8 cellular contexts compared by ENCODE assay signal in the genomic region with DNA sequence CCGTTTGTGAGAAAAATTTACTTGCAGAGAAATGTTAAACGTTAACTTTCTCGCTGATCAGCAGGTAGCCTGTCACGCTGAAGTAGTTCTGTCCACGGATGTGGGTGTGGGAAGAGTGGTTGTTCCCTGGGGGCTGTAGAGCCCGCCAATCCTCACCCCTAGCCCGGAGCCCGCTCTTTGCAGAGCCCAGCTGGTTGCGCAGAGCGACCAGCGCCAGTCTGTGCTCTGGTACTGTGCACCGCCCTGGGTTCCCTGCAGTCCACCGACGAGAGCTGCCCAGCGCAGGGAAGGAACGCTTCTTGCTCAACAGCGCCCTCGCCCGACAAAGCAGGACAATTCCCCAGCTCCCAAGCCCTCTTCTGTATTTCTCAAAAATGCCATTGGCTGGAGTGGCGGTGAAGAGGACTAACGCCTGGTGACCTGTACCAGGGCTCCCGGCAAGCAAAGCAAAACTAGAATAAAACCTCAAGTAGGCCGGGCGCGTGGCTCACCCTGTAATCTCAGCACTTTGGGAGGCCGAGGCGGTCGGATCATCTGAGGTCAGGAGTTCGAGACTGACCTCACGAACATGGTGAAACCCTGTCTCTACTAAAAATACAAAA. TPM values are rescaled to one million over a fixed set of nuclear protein-coding genes. Genes with fewer than 3 reads are reported as not detected.
A peak's percentile ranks its signal among the peaks of the same experiment; 100 is the strongest.
DNase-seq lines count a peak whose midpoint lies in the region; ATAC-seq and TF ChIP-seq lines count a peak whose summit lies in the region.

No MANE protein-coding gene starts in this region.

- no peaks in the 10 kb centered on the region for H3K36me3 ChIP-seq in DND-41 (ENCODE audit: insufficient read depth, low read length)
- no peaks in the 10 kb centered on the region for H3K36me3 ChIP-seq in GM23248 (ENCODE audit: low read depth)
- no peaks in the 10 kb centered on the region for H3K36me3 ChIP-seq in neural progenitor cell
- no peaks in the 10 kb centered on the region for H3K36me3 ChIP-seq in stomach smooth muscle (ENCODE audit: control insufficient read depth in 2 of 2, insufficient read depth in 2 of 2, low read length in 2 of 2)

- no peaks in the 10 kb centered on the region for H3K27me3 ChIP-seq in DND-41 (ENCODE audit: insufficient read depth, low read length, poor library complexity)
- H3K27me3 ChIP-seq in GM23248 (replicated peaks; ENCODE audit: insufficient read depth), result no peaks in the 10 kb centered on the region
- H3K27me3 ChIP-seq in neural progenitor cell, result peaks cover 49% of the 10 kb centered on the region
- H3K27me3 ChIP-seq in stomach smooth muscle (ENCODE audit: control insufficient read depth in 1 of 2, insufficient read depth in 2 of 2, low read length in 2 of 2), result peaks cover 38 to 62% of the 10 kb centered on the region in 2 donors

- H3K4me2 ChIP-seq in DND-41 (ENCODE audit: insufficient read depth, low read length), result peak overlapping the region; percentile 64
- H3K4me2 ChIP-seq in GM23248 (ENCODE audit: unreplicated experiment), result peak overlapping the region; percentile 72
- H3K4me2 ChIP-seq in neural progenitor cell, result peak overlapping the region; percentile 54

- peaks cover 13% of the 10 kb centered on the region for H3K4me1 Mint-ChIP-seq in activated T-helper 2 cell treated with anti-CD3 and anti-CD28 coated beads, Interferon-gamma antibody, Interleukin-2, Interleukin-4, amounts not matched to agents 10 μg/mL and 5 μg/mL and 100 μg/mL, durations not matched to agents 14 hours and 24 hours and 36 hours (ENCODE audit: low read depth)
- H3K4me1 Mint-ChIP-seq in neural progenitor cell, result peaks cover 24% of the 10 kb centered on the region

- H3K79me2 ChIP-seq in DND-41 (ENCODE audit: insufficient read depth, low read length) (no peaks in the 10 kb centered on the region), GM23248 (ENCODE audit: insufficient read depth) (no peaks in the 10 kb centered on the region), neural progenitor cell (ENCODE audit: low read depth) (no peaks in the 10 kb centered on the region)

- peak; percentile 81 for DNase-seq in DND-41
- peak; percentile 88 for DNase-seq in GM23248
- peak; percentile 64 for DNase-seq in LNCaP clone FGC (ENCODE audit: low read depth)
- DNase-seq in RPMI7951 (ENCODE audit: low read depth), result peak; percentile 73
- peak; percentile 69 for DNase-seq in activated T-helper 2 cell treated with anti-CD3 and anti-CD28 coated beads, Interferon-gamma antibody, Interleukin-2, Interleukin-4, amounts not matched to agents 10 μg/mL and 5 μg/mL and 100 μg/mL, durations not matched to agents 14 hours and 24 hours and 36 hours (ENCODE audit: low spot score)
- peak; percentile 68 for DNase-seq in fibroblast of the conjunctiva (ENCODE audit: low read depth)
- DNase-seq in neural progenitor cell (ENCODE audit: low spot score), result peak; percentile 92

- H3K9me3 Mint-ChIP-seq in activated T-helper 2 cell treated with anti-CD3 and anti-CD28 coated beads, Interferon-gamma antibody, Interleukin-2, Interleukin-4, amounts not matched to agents 10 μg/mL and 5 μg/mL and 100 μg/mL, durations not matched to agents 14 hours and 24 hours and 36 hours, result no peaks in the 10 kb centered on the region
- no peaks in the 10 kb centered on the region for H3K9me3 Mint-ChIP-seq in neural progenitor cell

- intact Hi-C loops in activated T-helper 2 cell treated with anti-CD3 and anti-CD28 coated beads, Interferon-gamma antibody, Interleukin-2, Interleukin-4, amounts not matched to agents 10 μg/mL and 5 μg/mL and 100 μg/mL, durations not matched to agents 14 hours and 24 hours and 36 hours (cut with micrococcal nuclease), result loop anchor here (1.0 to 5.0 kb wide), 2 partner anchors 43 to 71 kb away; partner anchors contain the start of gene HLCS

- peak; percentile 98 for ATAC-seq in DND-41 (ENCODE audit: insufficient read depth, low read depth)

- H3K4me3 Mint-ChIP-seq in activated T-helper 2 cell treated with anti-CD3 and anti-CD28 coated beads, Interferon-gamma antibody, Interleukin-2, Interleukin-4, amounts not matched to agents 10 μg/mL and 5 μg/mL and 100 μg/mL, durations not matched to agents 14 hours and 24 hours and 36 hours (ENCODE audit: low read depth), result peak overlapping the region; percentile 62
- peak overlapping the region; percentile 16 for H3K4me3 Mint-ChIP-seq in neural progenitor cell

- no peaks in the 10 kb centered on the region for H3K36me3 Mint-ChIP-seq in activated T-helper 2 cell treated with anti-CD3 and anti-CD28 coated beads, Interferon-gamma antibody, Interleukin-2, Interleukin-4, amounts not matched to agents 10 μg/mL and 5 μg/mL and 100 μg/mL, durations not matched to agents 14 hours and 24 hours and 36 hours (ENCODE audit: low read depth)
- H3K36me3 Mint-ChIP-seq in neural progenitor cell, result no peaks in the 10 kb centered on the region

- 25 to 29% methylated on average over 30 of the region's 30 CpGs for WGBS in GM23248 (ENCODE audit: low coverage in 1 of 2, low lambda C conversion rate in 2 of 2, missing lambda C conversion rate in 2 of 2), 2 experiments

- H3K27ac ChIP-seq in DND-41 (ENCODE audit: low read length), result no peak overlapping the region
- H3K27ac ChIP-seq in GM23248, result no peak overlapping the region
- no peak overlapping the region for H3K27ac ChIP-seq in neural progenitor cell
- no peak overlapping the region for H3K27ac ChIP-seq in stomach smooth muscle (ENCODE audit: low read length)

- H3K27ac Mint-ChIP-seq in activated T-helper 2 cell treated with anti-CD3 and anti-CD28 coated beads, Interferon-gamma antibody, Interleukin-2, Interleukin-4, amounts not matched to agents 10 μg/mL and 5 μg/mL and 100 μg/mL, durations not matched to agents 14 hours and 24 hours and 36 hours, result no peak overlapping the region
- no peak overlapping the region for H3K27ac Mint-ChIP-seq in neural progenitor cell

- no peaks in the 10 kb centered on the region for H3K9me2 ChIP-seq in GM23248 (ENCODE audit: insufficient read depth)

- peak overlapping the region; percentile 44 for H3K9ac ChIP-seq in DND-41 (ENCODE audit: low read depth, low read length)
- H3K9ac ChIP-seq in GM23248, result no peak overlapping the region
- no peak overlapping the region for H3K9ac ChIP-seq in neural progenitor cell
- H3K9ac ChIP-seq in stomach smooth muscle (ENCODE audit: low read length in 2 of 2), result no peak overlapping the region

- H4K20me1 ChIP-seq in DND-41 (ENCODE audit: insufficient read depth, low read length) (no peaks in the 10 kb centered on the region), GM23248 (ENCODE audit: insufficient read depth) (no peaks in the 10 kb centered on the region), neural progenitor cell (ENCODE audit: low read depth) (no peaks in the 10 kb centered on the region)

- H3K4me1 ChIP-seq in DND-41 (ENCODE audit: insufficient read depth, low read length) (peaks cover 14% of the 10 kb centered on the region), GM23248 (ENCODE audit: insufficient read depth) (no peaks in the 10 kb centered on the region), neural progenitor cell (peaks cover 9% of the 10 kb centered on the region), stomach smooth muscle (ENCODE audit: control insufficient read depth, insufficient read depth, low read length) (peaks cover 16% of the 10 kb centered on the region)

- H3K9me3 ChIP-seq in DND-41 (ENCODE audit: insufficient read depth, low read length, severe bottlenecking) (no peaks in the 10 kb centered on the region), GM23248 (ENCODE audit: low read depth) (no peaks in the 10 kb centered on the region), neural progenitor cell (ENCODE audit: low read depth) (no peaks in the 10 kb centered on the region), stomach smooth muscle (ENCODE audit: control insufficient read depth in 2 of 2, low read length in 2 of 2) (no peaks in the 10 kb centered on the region)

- H3K4me3 ChIP-seq in DND-41 (ENCODE audit: low read depth in 1 of 2, low read length in 2 of 2) (peak overlapping the region in 1 of 2 experiments; percentile 46; a peak in 2 of 4 replicates), GM23248 (peak overlapping the region; percentile 62), LNCaP clone FGC (ENCODE audit: low read depth, low read length) (0 out of 2 replicates have a peak overlapping the region, but pooled peaks have one; percentile 19), neural progenitor cell (no peak overlapping the region), stomach smooth muscle (ENCODE audit: low read length in 2 of 2) (peak overlapping the region; percentile 60 to 69)

- in situ Hi-C loops in GM23248 (cut with MboI), result no loop called here

- H3K27me3 Mint-ChIP-seq in activated T-helper 2 cell treated with anti-CD3 and anti-CD28 coated beads, Interferon-gamma antibody, Interleukin-2, Interleukin-4, amounts not matched to agents 10 μg/mL and 5 μg/mL and 100 μg/mL, durations not matched to agents 14 hours and 24 hours and 36 hours (ENCODE audit: low read depth), result peaks cover 34% of the 10 kb centered on the region
- peaks cover 21% of the 10 kb centered on the region for H3K27me3 Mint-ChIP-seq in neural progenitor cell (ENCODE audit: insufficient read depth, low read depth)

- H3F3A ChIP-seq in GM23248 (ENCODE audit: insufficient read depth) (0 out of 2 replicates have a peak, but pooled peaks cover 4% of the 10 kb centered on the region), neural progenitor cell (ENCODE audit: low read depth) (peaks cover 36% of the 10 kb centered on the region)

- TF ChIP-seq CTCF in DND-41 (IDR thresholded peaks at IDR 0.05; ENCODE audit: borderline replicate concordance, extremely low read depth, low read length, poor library complexity, severe bottlenecking), result peak; percentile 89
- TF ChIP-seq CTCF in LNCaP clone FGC (IDR thresholded peaks at IDR 0.05; ENCODE audit: control insufficient read depth, extremely low read depth, insufficient read depth), result peak; percentile 87
- TF ChIP-seq CTCF in neural progenitor cell (IDR thresholded peaks at IDR 0.05), result peak; percentile 88

- peak overlapping the region; percentile 80 for H2AFZ ChIP-seq in DND-41 (ENCODE audit: low read depth, low read length)
- H2AFZ ChIP-seq in GM23248, result peak overlapping the region; percentile 71
- peak overlapping the region; percentile 58 for H2AFZ ChIP-seq in neural progenitor cell (replicated peaks)

RNA-seq across cellular contexts. Expression of gene RIPPLY3, which starts 3.3 kb away (rescaled TPM):
- not detected in 2 replicates for total RNA-seq in GM23248 (2014; rRNA removed; shearing (Covaris generic))
- polyA plus RNA-seq in GM23248 (2016; fragmentation: Nextera tagmentation; extraction: Ambion mirVana), result not detected in 2 replicates
- total RNA-seq in RPMI7951 (2014; rRNA removed; shearing (Covaris generic)), result not detected in 2 replicates
- 0.21 TPM in 1 of 2 replicates, not detected in the other for total RNA-seq in activated T-helper 2 cell treated with anti-CD3 and anti-CD28 coated beads, Interferon-gamma antibody, Interleukin-2, Interleukin-4, amounts not matched to agents 10 μg/mL and 5 μg/mL and 100 μg/mL, durations not matched to agents 14 hours and 24 hours and 36 hours
- total RNA-seq in neural progenitor cell (ENCODE audit: low replicate concordance), result 2.8 and 4.3 TPM in 2 replicates

RNA-seq across cellular contexts. Expression of gene HLCS, which starts 43.4 kb away (rescaled TPM):
- total RNA-seq in GM23248 (2014; rRNA removed; shearing (Covaris generic)), result 33.4 and 42.5 TPM in 2 replicates
- polyA plus RNA-seq in GM23248 (2016; fragmentation: Nextera tagmentation; extraction: Ambion mirVana), result 21.4 and 21.9 TPM in 2 replicates
- total RNA-seq in RPMI7951 (2014; rRNA removed; shearing (Covaris generic)), result 11.9 and 16.9 TPM in 2 replicates
- total RNA-seq in activated T-helper 2 cell treated with anti-CD3 and anti-CD28 coated beads, Interferon-gamma antibody, Interleukin-2, Interleukin-4, amounts not matched to agents 10 μg/mL and 5 μg/mL and 100 μg/mL, durations not matched to agents 14 hours and 24 hours and 36 hours, result 17.2 and 18.7 TPM in 2 replicates
- 20.4 and 25.0 TPM in 2 replicates for total RNA-seq in neural progenitor cell (ENCODE audit: low replicate concordance)
